8 cellular contexts compared by ENCODE assay signal in the genomic region with DNA sequence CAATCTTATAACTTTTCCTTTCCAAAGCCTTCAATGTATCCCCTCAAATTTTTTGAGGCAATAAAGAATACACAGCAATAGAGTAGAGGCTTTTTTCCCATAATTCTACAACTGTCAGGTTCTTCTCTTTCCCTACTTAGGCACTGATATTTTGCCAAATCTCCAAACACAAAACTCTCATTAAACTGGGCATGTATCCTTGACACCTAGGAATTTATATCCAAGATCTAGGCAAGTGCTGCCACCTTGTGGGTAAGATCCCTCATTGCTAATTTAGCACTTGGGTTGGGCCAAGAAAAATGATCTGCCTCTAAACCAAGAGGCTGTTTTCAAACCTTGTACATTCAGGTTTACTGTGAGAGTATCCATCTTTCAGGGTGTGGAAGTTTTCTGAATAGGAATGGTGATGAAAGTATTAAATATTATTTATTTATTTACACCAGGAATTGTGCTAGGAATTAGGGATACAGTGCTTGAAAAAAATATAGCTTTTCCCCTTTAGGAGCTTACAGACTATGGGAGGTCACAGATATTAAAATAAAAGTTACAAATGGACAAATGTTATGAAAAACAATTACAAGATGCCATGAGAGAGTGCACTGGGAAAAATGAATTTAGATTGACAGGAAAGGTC. TPM values are rescaled to one million over a fixed set of nuclear protein-coding genes. Genes with fewer than 3 reads are reported as not detected.
A peak's percentile ranks its signal among the peaks of the same experiment; 100 is the strongest.
DNase-seq lines count a peak whose midpoint lies in the region; ATAC-seq and TF ChIP-seq lines count a peak whose summit lies in the region.

No MANE protein-coding gene starts in this region.

- CTCF ChIA-PET in activated CD8-positive, alpha-beta T cell treated with anti-CD3 and anti-CD28 coated beads for 36 hours (lab: Charles Lee): interaction anchor here (0.6 to 7.8 kb wide), 55 partner anchors 8 to 759 kb away, joined by 3 to 95 read pairs (median 5); a partner anchor contains a TSS

- H3K27ac Mint-ChIP-seq in activated CD8-positive, alpha-beta T cell treated with anti-CD3 and anti-CD28 coated beads for 36 hours: no peak overlapping the region
- H3K27ac Mint-ChIP-seq in nephron: no peak overlapping the region

- H3K4me1 Mint-ChIP-seq in activated CD8-positive, alpha-beta T cell treated with anti-CD3 and anti-CD28 coated beads for 36 hours (ENCODE audit: low read depth): peaks cover 21% of the 10 kb centered on the region
- H3K4me1 Mint-ChIP-seq in nephron: no peaks in the 10 kb centered on the region

- no peak for TF ChIP-seq EP300 in esophagus muscularis mucosa (IDR thresholded peaks at IDR 0.05)

- POLR2A ChIA-PET in activated CD8-positive, alpha-beta T cell treated with anti-CD3 and anti-CD28 coated beads for 36 hours (lab: Charles Lee): no interaction called here

- TF ChIP-seq POLR2A in esophagus muscularis mucosa (IDR thresholded peaks at IDR 0.05; ENCODE audit: low read depth): no peak

- intact Hi-C loops in activated CD8-positive, alpha-beta T cell treated with anti-CD3 and anti-CD28 coated beads for 36 hours (cut with micrococcal nuclease): no loop called here
- intact Hi-C loops in esophagus muscularis mucosa (cut with DNase I): loop anchor here (1.0 kb wide), 2 partner anchors 147 to 204 kb away; no protein-coding TSS in a partner anchor
- intact Hi-C loops in upper lobe of right lung (cut with DNase I): loop anchor here (10.0 kb wide), 1 partner anchor 221 kb away; no protein-coding TSS in a partner anchor

- no peaks in the 10 kb centered on the region for H3K27me3 ChIP-seq in esophagus muscularis mucosa
- no peaks in the 10 kb centered on the region for H3K27me3 ChIP-seq in upper lobe of right lung

- peaks cover 0 to 12% (median 10%) of the 10 kb centered on the region in 4 donors for H3K4me1 ChIP-seq in esophagus muscularis mucosa
- H3K4me1 ChIP-seq in upper lobe of right lung: no peaks in the 10 kb centered on the region

- H3K36me3 ChIP-seq in esophagus muscularis mucosa (peaks cover 0 to 65% (median 44%) of the 10 kb centered on the region in 4 donors), upper lobe of right lung (peaks cover 41% of the 10 kb centered on the region)

- H3K4me3 ChIP-seq in esophagus muscularis mucosa (no peak overlapping the region), upper lobe of right lung (no peak overlapping the region)

- ATAC-seq in activated CD8-positive, alpha-beta T cell treated with anti-CD3 and anti-CD28 coated beads for 36 hours: peak; percentile 44
- ATAC-seq in upper lobe of right lung: peak; percentile 91
- ATAC-seq in HG03432 (IDR thresholded peaks at IDR 0.05; ENCODE audit: unreplicated experiment): no peak

- H3K36me3 Mint-ChIP-seq in activated CD8-positive, alpha-beta T cell treated with anti-CD3 and anti-CD28 coated beads for 36 hours (ENCODE audit: low read depth): peaks cover 20% of the 10 kb centered on the region
- H3K36me3 Mint-ChIP-seq in nephron (ENCODE audit: low read depth): peaks cover 76% of the 10 kb centered on the region

- DNase-seq in AML-193 (lab: John Stamatoyannopoulos, UW) (peak; percentile 47 to 55), GM20000 (ENCODE audit: low spot score) (peak; percentile 59), NCI-H345 treated with DMSO at 0.1 percent for 48 hours (lab: John Stamatoyannopoulos, UW; ENCODE audit: unreplicated experiment) (peak; percentile 21), esophagus muscularis mucosa (ENCODE audit: extremely low spot score) (no peak), upper lobe of right lung (no peak)
- DNase-seq in activated CD8-positive, alpha-beta T cell treated with anti-CD3 and anti-CD28 coated beads for 36 hours: peak; percentile 72

- no peaks in the 10 kb centered on the region for H3K9me3 Mint-ChIP-seq in activated CD8-positive, alpha-beta T cell treated with anti-CD3 and anti-CD28 coated beads for 36 hours
- peaks cover 4% of the 10 kb centered on the region for H3K9me3 Mint-ChIP-seq in nephron

- H3K9me3 ChIP-seq in esophagus muscularis mucosa (no peaks in the 10 kb centered on the region), upper lobe of right lung (no peaks in the 10 kb centered on the region)

- no peak overlapping the region for H3K4me3 Mint-ChIP-seq in activated CD8-positive, alpha-beta T cell treated with anti-CD3 and anti-CD28 coated beads for 36 hours
- H3K4me3 Mint-ChIP-seq in nephron: no peak overlapping the region

- H3K27ac ChIP-seq in esophagus muscularis mucosa (replicated peaks in 1 of 4): peak overlapping the region in 3 of 4 donors; percentile 8 to 51 (median 12)
- H3K27ac ChIP-seq in upper lobe of right lung: no peak overlapping the region

- TF ChIP-seq CTCF in GM20000 (IDR thresholded peaks at IDR 0.05; ENCODE audit: extremely low read depth, missing control alignments) (peak; percentile 24), esophagus muscularis mucosa (IDR thresholded peaks at IDR 0.05) (peak; percentile 82 to 92 (median 89)), nephron (IDR thresholded peaks at IDR 0.05; ENCODE audit: unreplicated experiment in 3 of 3) (peak; percentile 69 to 86 (median 81)), upper lobe of right lung (IDR thresholded peaks at IDR 0.05) (peak; percentile 84)
- TF ChIP-seq CTCF in activated CD8-positive, alpha-beta T cell treated with anti-CD3 and anti-CD28 coated beads for 36 hours (IDR thresholded peaks at IDR 0.05): peak; percentile 86

- no peaks in the 10 kb centered on the region for H3K27me3 Mint-ChIP-seq in activated CD8-positive, alpha-beta T cell treated with anti-CD3 and anti-CD28 coated beads for 36 hours
- H3K27me3 Mint-ChIP-seq in nephron (ENCODE audit: low read depth): no peaks in the 10 kb centered on the region

RNA-seq across cellular contexts. Expression of a gene that starts 17.6 kb away (rescaled TPM):
- total RNA-seq in activated CD8-positive, alpha-beta T cell treated with anti-CD3 and anti-CD28 coated beads for 36 hours: 10 to 100 TPM; 15.2 to 15.3 TPM
- total RNA-seq in esophagus muscularis mucosa: 10 to 100 TPM; 22.9 to 25.3 (median 23.5) TPM
- total RNA-seq in upper lobe of right lung: 20.0 TPM

RNA-seq across cellular contexts. Expression of a gene that starts 18.1 kb away (rescaled TPM):
- 10 to 100 TPM; 37.6 to 41.7 TPM for total RNA-seq in activated CD8-positive, alpha-beta T cell treated with anti-CD3 and anti-CD28 coated beads for 36 hours
- 10 to 100 TPM; 12.0 to 14.8 (median 14.6) TPM for total RNA-seq in esophagus muscularis mucosa
- total RNA-seq in upper lobe of right lung: 25.4 TPM

Comparison
In these comparisons a context has a peak if more than half of its experiments do, and no peak if none do; other contexts are left out.
1. DNase-seq: peak in AML-193 (2 of 2), GM20000 (single experiment), NCI-H345 treated with DMSO at 0.1 percent for 48 hours (single experiment) and activated CD8-positive, alpha-beta T cell treated with anti-CD3 and anti-CD28 coated beads for 36 hours (single experiment); none in esophagus muscularis mucosa (single experiment) and upper lobe of right lung (single experiment).
2. CTCF ChIP-seq: peak in every context shown above with its lines; median percentile 89 in esophagus muscularis mucosa; 86 in activated CD8-positive, alpha-beta T cell treated with anti-CD3 and anti-CD28 coated beads for 36 hours; 84 in upper lobe of right lung; 81 in nephron; 24 in GM20000.